In the genomic region with DNA sequence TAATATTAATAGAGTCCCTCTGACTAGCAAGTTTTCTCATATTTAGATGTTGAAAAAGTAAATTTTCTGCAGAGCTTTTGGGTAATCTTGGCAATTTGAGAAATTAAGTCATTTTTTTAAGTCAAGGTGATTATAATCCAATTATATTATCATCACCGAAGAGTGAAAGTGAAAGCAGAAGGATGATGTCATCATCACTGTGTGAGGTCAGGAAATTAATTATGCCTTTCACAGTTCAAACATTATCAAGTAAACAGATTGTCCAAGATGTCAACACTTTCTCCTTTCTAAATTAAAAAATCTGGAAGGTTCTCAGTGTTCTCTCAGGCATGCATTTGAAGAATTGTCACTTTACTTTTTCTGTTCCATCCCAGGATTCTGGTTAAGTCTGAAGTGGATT, we compare ENCODE assay signal across 25 cellular contexts.
"Had no signal": no experiment of that assay in that cellular context is flagged by ENCODE, and none has a peak within 500 bp of the region (broad histone marks: within the 10 kb centered on the region; RNA-seq: fewer than 3 reads in every experiment).

No MANE protein-coding gene starts in this region.

- H3K4me1 ChIP-seq: body of pancreas, suprapubic skin, transverse colon, uterus had no signal

- H3K9me3 ChIP-seq: body of pancreas, suprapubic skin, transverse colon, uterus had no signal

- DNase-seq: activated CD4-positive, alpha-beta T cell treated with anti-CD3 and anti-CD28 coated beads, Interleukin-2, amount 10 ng/mL, durations not matched to agents 24 days and 14 days; activated CD8-positive, alpha-beta T cell treated with anti-CD3 and anti-CD28 coated beads for 36 hours; activated naive CD4-positive, alpha-beta T cell; activated naive CD8-positive, alpha-beta T cell treated with anti-CD3 and anti-CD28 coated beads for 36 hours; activated T-cell treated with anti-CD3 and anti-CD28 coated beads, Interleukin-2, amount 50 U/mL, for 1 hour; amniotic stem cell; body of pancreas; dermis blood vessel endothelial cell; effector memory CD8-positive, alpha-beta T cell; head of caudate nucleus; kidney; midbrain; nephron progenitor cell; occipital lobe; right cardiac atrium; small intestine; stimulated activated CD4-positive, alpha-beta T cell treated with anti-CD3 and anti-CD28 coated beads, Interleukin-15, amount 100 ng/mL, for 24 hours; stimulated activated CD4-positive, alpha-beta T cell treated with anti-CD3 and anti-CD28 coated beads, Interleukin-2, amount 100 ng/mL, for 48 hours; stimulated activated naive CD8-positive, alpha-beta T cell treated with anti-CD3 and anti-CD28 coated beads, Interleukin-15, amount 100 ng/mL, for 72 hours; transverse colon; uterus had no signal

- H3K27ac ChIP-seq: body of pancreas, suprapubic skin, transverse colon, uterus had no signal

- H3K4me3 ChIP-seq: body of pancreas, lung, suprapubic skin, transverse colon, uterus had no signal

- H3K27me3 ChIP-seq: body of pancreas, suprapubic skin, transverse colon, uterus had no signal

- ATAC-seq: activated CD8-positive, alpha-beta T cell treated with anti-CD3 and anti-CD28 coated beads for 36 hours; activated T-helper 17 cell treated with anti-CD3 and anti-CD28 coated beads, Interleukin-2, amount 50 U/mL, for 72 hours; body of pancreas; effector memory CD8-positive, alpha-beta T cell; left lobe of liver; right cardiac atrium; stimulated activated naive CD8-positive, alpha-beta T cell treated with anti-CD3 and anti-CD28 coated beads, Interleukin-15, amount 100 ng/mL, for 72 hours had no signal

- H3K36me3 ChIP-seq: suprapubic skin, transverse colon, uterus had no signal
